Comparison of ENCODE assay signal across 15 cellular contexts in genomic region chr7:88664630-88665233, GRCh38.
DNase-seq lines count a peak whose midpoint lies in the region; ATAC-seq, FAIRE-seq and TF ChIP-seq lines count a peak whose summit lies in the region.
"Had no signal": no experiment of that assay in that cellular context is flagged by ENCODE, and none has a peak within 500 bp of the region (broad histone marks: within the 10 kb centered on the region; RNA-seq: fewer than 3 reads in every experiment).

No MANE protein-coding gene starts in this region.

- H4K20me1 ChIP-seq in endothelial cell of umbilical vein (replicated peaks; ENCODE audit: control insufficient read depth, extremely low read depth, insufficient read depth, low read length): no peaks in the 10 kb centered on the region

- ATAC-seq in GM18519 (IDR thresholded peaks at IDR 0.05; ENCODE audit: low FRiP score, unreplicated experiment): peak; percentile 55
- ATAC-seq in activated CD8-positive, alpha-beta T cell treated with anti-CD3 and anti-CD28 coated beads for 36 hours: no peak
- ATAC-seq in HG02798 (IDR thresholded peaks at IDR 0.05; ENCODE audit: poor library complexity, unreplicated experiment): no peak

- H3K36me3 Mint-ChIP-seq in activated CD8-positive, alpha-beta T cell treated with anti-CD3 and anti-CD28 coated beads for 36 hours (ENCODE audit: low read depth): no peaks in the 10 kb centered on the region
- H3K36me3 Mint-ChIP-seq in activated CD4-positive, alpha-beta memory T cell treated with anti-CD3 and anti-CD28 coated beads for 36 hours: no peaks in the 10 kb centered on the region
- H3K36me3 Mint-ChIP-seq: stimulated activated naive B cell treated with anti-CD40 and anti-IgM and Interleukin-4, amounts not matched to agents 10 μg/mL and 1 μg/mL and 100 μg/mL, for 72 hours had no signal

- H3K4me3 Mint-ChIP-seq in activated CD8-positive, alpha-beta T cell treated with anti-CD3 and anti-CD28 coated beads for 36 hours: no peak overlapping the region
- H3K4me3 Mint-ChIP-seq in activated CD4-positive, alpha-beta memory T cell treated with anti-CD3 and anti-CD28 coated beads for 36 hours: no peak overlapping the region
- H3K4me3 Mint-ChIP-seq: activated CD4-positive, alpha-beta memory T cell treated with anti-CD3 and anti-CD28 coated beads, Interleukin-2, amount 10 ng/mL, durations not matched to agents 7 days and 5 days; stimulated activated naive B cell treated with anti-CD40 and anti-IgM and Interleukin-4, amounts not matched to agents 10 μg/mL and 1 μg/mL and 100 μg/mL, for 72 hours; T-helper 1 cell treated with Interleukin-12 subunit alpha and Interleukin-12 subunit beta and Interleukin-4 antibody, amounts not matched to agents 30 μg/mL and 1 μg/mL, for 36 hours had no signal

- DNase-seq in NCI-H460 (ENCODE audit: extremely low read depth, low read depth): peak; percentile 38
- DNase-seq in endothelial cell of umbilical vein (ENCODE audit: low read depth, low spot score): peak; percentile 88
- DNase-seq in activated CD8-positive, alpha-beta T cell treated with anti-CD3 and anti-CD28 coated beads for 36 hours: no peak
- no peak for DNase-seq in GM19238 (ENCODE audit: insufficient read length, low spot score)
- DNase-seq in activated CD4-positive, alpha-beta memory T cell treated with anti-CD3 and anti-CD28 coated beads for 36 hours: no peak
- DNase-seq: activated CD4-positive, alpha-beta memory T cell treated with anti-CD3 and anti-CD28 coated beads, Interleukin-2, amount 10 ng/mL, durations not matched to agents 7 days and 5 days; activated naive CD4-positive, alpha-beta T cell treated with anti-CD3 and anti-CD28 coated beads, Interleukin-2, amount 50 U/mL, for 16 hours; C1 segment of cervical spinal cord; NCI-H2171; stimulated activated naive B cell treated with anti-CD40 and anti-IgM and Interleukin-4, amounts not matched to agents 10 μg/mL and 1 μg/mL and 100 μg/mL, for 72 hours had no signal

- H3K27me3 Mint-ChIP-seq in activated CD8-positive, alpha-beta T cell treated with anti-CD3 and anti-CD28 coated beads for 36 hours: no peaks in the 10 kb centered on the region
- no peaks in the 10 kb centered on the region for H3K27me3 Mint-ChIP-seq in activated CD4-positive, alpha-beta memory T cell treated with anti-CD3 and anti-CD28 coated beads for 36 hours
- H3K27me3 Mint-ChIP-seq: activated CD4-positive, alpha-beta memory T cell treated with anti-CD3 and anti-CD28 coated beads, Interleukin-2, amount 10 ng/mL, durations not matched to agents 7 days and 5 days; stimulated activated naive B cell treated with anti-CD40 and anti-IgM and Interleukin-4, amounts not matched to agents 10 μg/mL and 1 μg/mL and 100 μg/mL, for 72 hours had no signal

- no peak for TF ChIP-seq POLR2A in endothelial cell of umbilical vein (IDR thresholded peaks at IDR 0.05; ENCODE audit: low read depth, low read length)

- no peak overlapping the region for H3K27ac Mint-ChIP-seq in activated CD8-positive, alpha-beta T cell treated with anti-CD3 and anti-CD28 coated beads for 36 hours
- H3K27ac Mint-ChIP-seq in activated CD4-positive, alpha-beta memory T cell treated with anti-CD3 and anti-CD28 coated beads for 36 hours: no peak overlapping the region
- H3K27ac Mint-ChIP-seq: activated CD4-positive, alpha-beta memory T cell treated with anti-CD3 and anti-CD28 coated beads, Interleukin-2, amount 10 ng/mL, durations not matched to agents 7 days and 5 days; stimulated activated naive B cell treated with anti-CD40 and anti-IgM and Interleukin-4, amounts not matched to agents 10 μg/mL and 1 μg/mL and 100 μg/mL, for 72 hours; T-helper 1 cell treated with Interleukin-12 subunit alpha and Interleukin-12 subunit beta and Interleukin-4 antibody, amounts not matched to agents 30 μg/mL and 1 μg/mL, for 36 hours had no signal

- H3K9me3 ChIP-seq in endothelial cell of umbilical vein (replicated peaks; ENCODE audit: control insufficient read depth, insufficient read depth, low read length) (no peaks in the 10 kb centered on the region), mesodermal cell (ENCODE audit: control insufficient read depth, low read length) (no peaks in the 10 kb centered on the region)

- peak overlapping the region; percentile 50 for H2AFZ ChIP-seq in endothelial cell of umbilical vein (ENCODE audit: low read depth, low read length)

- intact Hi-C loops in endothelial cell of umbilical vein (cut with micrococcal nuclease): loop anchor here (2.0 kb wide), 1 partner anchor 18 kb away; no protein-coding TSS in a partner anchor
- intact Hi-C loops in activated CD8-positive, alpha-beta T cell treated with anti-CD3 and anti-CD28 coated beads for 36 hours (cut with micrococcal nuclease): no loop called here
- intact Hi-C loops in activated CD4-positive, alpha-beta memory T cell treated with anti-CD3 and anti-CD28 coated beads for 36 hours (cut with micrococcal nuclease): no loop called here

- peak; percentile 92 for FAIRE-seq in endothelial cell of umbilical vein (lab: Jason Lieb, UNC)

- H3K9me3 Mint-ChIP-seq in activated CD8-positive, alpha-beta T cell treated with anti-CD3 and anti-CD28 coated beads for 36 hours: no peaks in the 10 kb centered on the region
- no peaks in the 10 kb centered on the region for H3K9me3 Mint-ChIP-seq in activated CD4-positive, alpha-beta memory T cell treated with anti-CD3 and anti-CD28 coated beads for 36 hours
- H3K9me3 Mint-ChIP-seq: activated CD4-positive, alpha-beta memory T cell treated with anti-CD3 and anti-CD28 coated beads, Interleukin-2, amount 10 ng/mL, durations not matched to agents 7 days and 5 days; stimulated activated naive B cell treated with anti-CD40 and anti-IgM and Interleukin-4, amounts not matched to agents 10 μg/mL and 1 μg/mL and 100 μg/mL, for 72 hours; T-helper 1 cell treated with Interleukin-12 subunit alpha and Interleukin-12 subunit beta and Interleukin-4 antibody, amounts not matched to agents 30 μg/mL and 1 μg/mL, for 36 hours had no signal

- no peak for TF ChIP-seq CTCF in endothelial cell of umbilical vein (IDR thresholded peaks at IDR 0.05; ENCODE audit: extremely low read depth in 1 of 2, insufficient read depth in 1 of 2, low read depth in 1 of 2, low read length in 2 of 2)
- no peak for TF ChIP-seq CTCF in activated CD8-positive, alpha-beta T cell treated with anti-CD3 and anti-CD28 coated beads for 36 hours (IDR thresholded peaks at IDR 0.05)

- 60% methylated on average over 1 of the region's 1 CpG; no CpG with 5 or more reads in 1 of the 2 experiments for WGBS in mesodermal cell (ENCODE audit: insufficient coverage in 2 of 2), 2 experiments

- dilution Hi-C loops in endothelial cell of umbilical vein (cut with MboI; ENCODE audit: extremely low pct_ligation_motif_present, low sequenced_read_pairs): no loop called here

- H3K4me3 ChIP-seq in endothelial cell of umbilical vein (replicated peaks in 1 of 3; ENCODE audit: insufficient read depth in 1 of 3, low read depth in 1 of 3, low read length in 3 of 3): no peak overlapping the region
- H3K4me3 ChIP-seq in mesodermal cell (ENCODE audit: extremely low read depth, insufficient read depth, low read length, poor library complexity, severe bottlenecking): no peak overlapping the region
- H3K4me3 ChIP-seq: lung had no signal

- no peaks in the 10 kb centered on the region for H3K36me3 ChIP-seq in endothelial cell of umbilical vein (ENCODE audit: control insufficient read depth in 2 of 2, extremely low read depth in 1 of 2, insufficient read depth in 2 of 2, low read length in 2 of 2)
- H3K36me3 ChIP-seq in mesodermal cell (ENCODE audit: control insufficient read depth, insufficient read depth, low read length): no peaks in the 10 kb centered on the region

- POLR2A ChIA-PET in endothelial cell of umbilical vein (lab: Charles Lee): interaction anchor here (1.2 kb wide), 1 partner anchor 18 kb away, joined by 3 read pairs; no protein-coding TSS in a partner anchor
- POLR2A ChIA-PET in activated CD8-positive, alpha-beta T cell treated with anti-CD3 and anti-CD28 coated beads for 36 hours (lab: Charles Lee): no interaction called here
- POLR2A ChIA-PET in activated CD4-positive, alpha-beta memory T cell treated with anti-CD3 and anti-CD28 coated beads for 36 hours (lab: Charles Lee): no interaction called here

- H3K9me1 ChIP-seq in endothelial cell of umbilical vein (replicated peaks; ENCODE audit: control insufficient read depth, extremely low read depth, insufficient read depth, low read length): no peaks in the 10 kb centered on the region

- H3K79me2 ChIP-seq in endothelial cell of umbilical vein (ENCODE audit: control insufficient read depth, insufficient read depth, low read length): no peaks in the 10 kb centered on the region

- CTCF ChIA-PET in endothelial cell of umbilical vein (lab: Charles Lee): interaction anchor here (0.8 to 1.7 kb wide), 7 partner anchors 9 to 170 kb away, joined by 3 to 5 read pairs (median 3); no protein-coding TSS in a partner anchor
- CTCF ChIA-PET in activated CD8-positive, alpha-beta T cell treated with anti-CD3 and anti-CD28 coated beads for 36 hours (lab: Charles Lee): no interaction called here
- CTCF ChIA-PET in activated CD4-positive, alpha-beta memory T cell treated with anti-CD3 and anti-CD28 coated beads for 36 hours (lab: Charles Lee): no interaction called here

- H3K4me1 ChIP-seq in endothelial cell of umbilical vein (ENCODE audit: control insufficient read depth, extremely low read depth, insufficient read depth, low read length) (peaks cover 14% of the 10 kb centered on the region), mesodermal cell (ENCODE audit: control insufficient read depth, insufficient read depth, low read length, poor library complexity, severe bottlenecking) (peaks cover 13% of the 10 kb centered on the region)

- H3K4me1 Mint-ChIP-seq in activated CD8-positive, alpha-beta T cell treated with anti-CD3 and anti-CD28 coated beads for 36 hours (ENCODE audit: low read depth): no peaks in the 10 kb centered on the region
- H3K4me1 Mint-ChIP-seq in activated CD4-positive, alpha-beta memory T cell treated with anti-CD3 and anti-CD28 coated beads for 36 hours (ENCODE audit: low read depth): no peaks in the 10 kb centered on the region
- H3K4me1 Mint-ChIP-seq: activated CD4-positive, alpha-beta memory T cell treated with anti-CD3 and anti-CD28 coated beads, Interleukin-2, amount 10 ng/mL, durations not matched to agents 7 days and 5 days; stimulated activated naive B cell treated with anti-CD40 and anti-IgM and Interleukin-4, amounts not matched to agents 10 μg/mL and 1 μg/mL and 100 μg/mL, for 72 hours had no signal

- no peaks in the 10 kb centered on the region for H3K27me3 ChIP-seq in endothelial cell of umbilical vein (ENCODE audit: control insufficient read depth in 2 of 2, insufficient read depth in 2 of 2, low read length in 2 of 2)

- H3K27ac ChIP-seq in endothelial cell of umbilical vein (ENCODE audit: insufficient read depth, low read depth, low read length): peak overlapping the region; percentile 71
- H3K27ac ChIP-seq in mesodermal cell (ENCODE audit: low read depth, low read length, severe bottlenecking): peak overlapping the region; percentile 6

- H3K9ac ChIP-seq in endothelial cell of umbilical vein (replicated peaks; ENCODE audit: extremely low read depth, insufficient read depth, low read length): no peak overlapping the region

- TSS peak; percentile 62 for BruUV-seq in endothelial cell of umbilical vein (replicated peaks; lab: Mats Ljungman, UMichigan)

- H3K4me2 ChIP-seq in endothelial cell of umbilical vein (ENCODE audit: insufficient read depth, low read length): peak overlapping the region; percentile 48

Comparison
In these comparisons a context has a peak if more than half of its experiments do, and no peak if none do; other contexts are left out.
1. DNase-seq: peak in NCI-H460 (single experiment) and endothelial cell of umbilical vein (single experiment); none in activated CD8-positive, alpha-beta T cell treated with anti-CD3 and anti-CD28 coated beads for 36 hours (single experiment), GM19238 (single experiment) and activated CD4-positive, alpha-beta memory T cell treated with anti-CD3 and anti-CD28 coated beads for 36 hours (single experiment).